In the genomic region with DNA sequence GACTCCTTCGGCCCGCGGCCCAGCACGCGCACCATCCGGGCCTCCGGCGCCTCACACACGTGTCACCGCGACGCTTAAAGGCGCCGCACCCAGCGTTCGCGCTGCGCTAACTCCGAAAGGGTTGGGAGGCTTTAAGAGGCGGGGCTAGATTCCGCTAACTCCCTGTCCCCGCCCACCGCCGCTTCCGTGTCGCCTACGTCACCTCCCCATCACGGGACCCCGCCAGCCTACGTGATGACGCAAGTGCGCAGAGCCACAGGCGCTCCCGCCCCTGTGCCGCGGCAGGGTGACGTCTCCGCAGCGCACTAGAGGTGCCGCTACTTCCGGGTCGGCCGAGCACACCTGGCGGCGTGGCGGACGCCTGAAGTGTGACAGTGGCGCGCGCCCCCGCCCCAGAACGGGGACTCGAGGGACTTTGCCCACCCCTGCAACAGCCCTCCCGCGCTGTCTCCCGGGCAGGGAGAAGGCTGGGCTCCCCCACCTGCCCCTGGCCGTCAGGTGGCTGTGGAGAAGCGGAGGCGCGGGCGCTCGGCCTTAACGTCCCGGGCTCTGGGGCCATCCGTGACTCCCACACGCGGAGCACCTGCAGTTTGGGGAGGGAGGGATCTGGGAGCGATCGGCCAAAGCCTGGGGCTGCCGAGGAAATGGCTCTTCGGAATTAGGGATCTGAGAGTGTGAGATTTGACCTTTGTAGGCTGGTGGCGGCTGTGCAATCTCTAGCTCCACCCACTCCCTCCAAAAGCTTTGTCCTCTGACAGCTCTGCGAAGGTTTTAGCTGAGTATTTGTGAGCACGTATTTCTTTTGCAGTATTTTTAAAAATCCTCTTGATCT, we compare ENCODE assay signal across 8 cellular contexts. TPM values are rescaled to one million over a fixed set of nuclear protein-coding genes. Genes with fewer than 3 reads are reported as not detected.
DNase-seq lines count a peak whose midpoint lies in the region; ATAC-seq and TF ChIP-seq lines count a peak whose summit lies in the region.

A gene (minus strand): TSS at position 35 of the 832 bp plus-strand sequence. CDS start 4,451 bp downstream, outside the sequence.

- DNase-seq in DMS153 (lab: John Stamatoyannopoulos, UW) (peak; percentile 98), PC-9 (peak; percentile 89 to 99), epithelial cell of proximal tubule (ENCODE audit: low read depth) (peak; percentile 82)
- DNase-seq in Jurkat, Clone E6-1 (ENCODE audit: low read depth, low spot score), result peak; percentile 98
- DNase-seq in activated T-cell treated with anti-CD3 and anti-CD28 coated beads, Interleukin-2, amount 50 U/mL, for 1 hour, result peak; percentile 100
- DNase-seq in stimulated activated CD8-positive, alpha-beta memory T cell treated with anti-CD3 and anti-CD28 coated beads, Interleukin-4, amount 100 ng/mL, for 48 hours, result peak; percentile 100

- POLR2A ChIA-PET in PC-9 (lab: Charles Lee; ENCODE audit: unreplicated experiment), result interaction anchor here (0.6 to 0.7 kb wide), 4 partner anchors 56 to 937 kb away, joined by 3 to 4 read pairs (median 3); no protein-coding TSS in a partner anchor

- H3K4me3 ChIP-seq in Jurkat, Clone E6-1 (ENCODE audit: low read length), result peak within 1 kb of the TSS; percentile 92
- peak within 1 kb of the TSS; percentile 95 for H3K4me3 ChIP-seq in PC-9
- H3K4me3 ChIP-seq in epithelial cell of proximal tubule (ENCODE audit: low read depth, low read length), result peak within 1 kb of the TSS; percentile 93
- peak within 1 kb of the TSS; percentile 90 to 94 for H3K4me3 ChIP-seq in mucosa of rectum (ENCODE audit: low read length in 2 of 2)

- TF ChIP-seq CTCF in PC-9 (conservative IDR thresholded peaks at IDR 0.05) (no peak), epithelial cell of proximal tubule (conservative IDR thresholded peaks at IDR 0.05; ENCODE audit: low read depth, low read length) (no peak)

- H3K9me3 ChIP-seq in PC-9 (ENCODE audit: insufficient read depth, low read depth) (no peaks in the 10 kb centered on the region), mucosa of rectum (ENCODE audit: control insufficient read depth in 2 of 2, low read length in 2 of 2) (no peaks in the 10 kb centered on the region)

- no peaks in the 10 kb centered on the region for H3K9me2 ChIP-seq in PC-9 (ENCODE audit: insufficient read depth)

- H3K27me3 ChIP-seq in PC-9 (ENCODE audit: insufficient read depth, low read depth) (no peaks in the 10 kb centered on the region), mucosa of rectum (ENCODE audit: control insufficient read depth in 2 of 2, insufficient read depth in 2 of 2, low read length in 2 of 2) (no peaks in the 10 kb centered on the region)

- peaks cover 11% of the 10 kb centered on the region; the same call in 1 of the 2 replicates for H4K20me1 ChIP-seq in PC-9 (ENCODE audit: insufficient read depth)

- H3K27ac ChIP-seq in PC-9 (peak within 1 kb of the TSS; percentile 85), mucosa of rectum (ENCODE audit: low read depth in 2 of 2, low read length in 2 of 2) (peak within 1 kb of the TSS; percentile 99 to 100)

- H3K9ac ChIP-seq in mucosa of rectum (ENCODE audit: low read depth in 1 of 2, low read length in 2 of 2), result peak within 1 kb of the TSS; percentile 98 to 100

- H3F3A ChIP-seq in PC-9 (ENCODE audit: insufficient read depth, low read depth), result peaks cover 5% of the 10 kb centered on the region; the same call in 1 of the 2 replicates

- peak within 1 kb of the TSS; percentile 98 for H3K4me2 ChIP-seq in PC-9

- peak; percentile 84 for ATAC-seq in GM21619 (IDR thresholded peaks at IDR 0.05; ENCODE audit: unreplicated experiment)

- 0 out of 2 replicates have a peak, but pooled peaks cover 6% of the 10 kb centered on the region for H3K36me3 ChIP-seq in PC-9 (ENCODE audit: low read depth)
- peaks cover 15 to 17% of the 10 kb centered on the region in 2 donors for H3K36me3 ChIP-seq in mucosa of rectum (ENCODE audit: control insufficient read depth in 2 of 2, insufficient read depth in 2 of 2, low read length in 2 of 2)

- peaks cover 46% of the 10 kb centered on the region for H3K79me2 ChIP-seq in PC-9 (ENCODE audit: low read depth)

- intact Hi-C loops in PC-9 (cut with micrococcal nuclease; ENCODE audit: unreplicated experiment), result loop anchor here (1.0 kb wide), 3 partner anchors 21 to 93 kb away; no protein-coding TSS in a partner anchor

- H3K4me1 ChIP-seq in PC-9 (replicated peaks; ENCODE audit: insufficient read depth) (peaks cover 13% of the 10 kb centered on the region), mucosa of rectum (ENCODE audit: control insufficient read depth in 2 of 2, insufficient read depth in 2 of 2, low read length in 2 of 2) (peaks cover 21 to 23% of the 10 kb centered on the region in 2 donors)

- no TSS peak for BruUV-seq in PC-9 (replicated peaks; lab: Mats Ljungman, UMichigan)

- CTCF ChIA-PET in PC-9 (lab: Charles Lee), result no interaction called here

- peak within 1 kb of the TSS; percentile 95 for H2AFZ ChIP-seq in PC-9

RNA-seq across cellular contexts. Expression of the gene that starts here (rescaled TPM):
- 41.3 TPM for polyA plus RNA-seq in Jurkat, Clone E6-1 (2012; ENCODE audit: insufficient read depth, insufficient read length)
- 41.4 and 46.2 TPM in 2 replicates for total RNA-seq in PC-9 (2021)
- 22.4 and 36.4 TPM in 2 replicates for total RNA-seq in epithelial cell of proximal tubule

Comparison
In these comparisons a context has a peak if more than half of its experiments do, and no peak if none do; other contexts are left out.
1. Peak in every context shown above with its lines: DNase-seq, ATAC-seq, H3K4me3 ChIP-seq and H3K27ac ChIP-seq.